ENCODE assay signal across 30 cellular contexts in genomic region chr12:46089414-46090162, GRCh38.
DNase-seq lines count a peak whose midpoint lies in the region; TF ChIP-seq lines count a peak whose summit lies in the region.
"Had no signal": no experiment of that assay in that cellular context is flagged by ENCODE, and none has a peak within 500 bp of the region (broad histone marks: within the 10 kb centered on the region; RNA-seq: fewer than 3 reads in every experiment).

No MANE protein-coding gene starts in this region.

- H2BK12ac ChIP-seq in trophoblast cell (ENCODE audit: low read length), result no peak overlapping the region

- no peak overlapping the region for H3K4me3 Mint-ChIP-seq in activated T-helper 2 cell treated with anti-CD3 and anti-CD28 coated beads, Interferon-gamma antibody, Interleukin-2, Interleukin-4, amounts not matched to agents 10 μg/mL and 5 μg/mL and 100 μg/mL, durations not matched to agents 14 hours and 24 hours and 36 hours (ENCODE audit: low read depth)
- H3K4me3 Mint-ChIP-seq: activated CD4-positive, alpha-beta T cell treated with anti-CD3 and anti-CD28 coated beads, Interleukin-2, amount 10 ng/mL, durations not matched to agents 7 days and 5 days; activated T-helper 1 cell treated with anti-CD3 and anti-CD28 coated beads, Interleukin-12 subunit alpha, Interleukin-12 subunit beta, Interleukin-2, Interleukin-4 antibody, amounts not matched to agents 30 ng/mL and 10 ng/mL and 1 ng/mL, durations not matched to agents 14 hours and 24 hours and 36 hours; CD8-positive, alpha-beta T cell; immature natural killer cell; mesothelial cell of epicardium; natural killer cell; T-helper 17 cell had no signal

- no peak overlapping the region for H4K12ac ChIP-seq in trophoblast cell (ENCODE audit: low read depth, low read length)

- no peak overlapping the region for H2AK5ac ChIP-seq in trophoblast cell (ENCODE audit: low read length)

- no peak overlapping the region for H3K23ac ChIP-seq in trophoblast cell (ENCODE audit: low read length)

- WGBS in trophoblast cell (ENCODE audit: extremely low coverage, insufficient coverage, insufficient read length), result no CpG with 5 or more reads among the region's 5 CpGs

- intact Hi-C loops in activated T-helper 2 cell treated with anti-CD3 and anti-CD28 coated beads, Interferon-gamma antibody, Interleukin-2, Interleukin-4, amounts not matched to agents 10 μg/mL and 5 μg/mL and 100 μg/mL, durations not matched to agents 14 hours and 24 hours and 36 hours (cut with micrococcal nuclease), result no loop called here

- H3K4me1 ChIP-seq in MM.1S (ENCODE audit: low read length) (no peaks in the 10 kb centered on the region), trophoblast cell (ENCODE audit: control insufficient read depth in 1 of 2, insufficient read depth in 2 of 2, low read length in 2 of 2) (peaks cover 0 to 5% of the 10 kb centered on the region in 2 experiments), BE2C (no peaks in the 10 kb centered on the region)
- H3K4me1 ChIP-seq: left lung, testis had no signal

- H3K9me3 Mint-ChIP-seq in activated T-helper 2 cell treated with anti-CD3 and anti-CD28 coated beads, Interferon-gamma antibody, Interleukin-2, Interleukin-4, amounts not matched to agents 10 μg/mL and 5 μg/mL and 100 μg/mL, durations not matched to agents 14 hours and 24 hours and 36 hours, result peaks cover 15% of the 10 kb centered on the region
- H3K9me3 Mint-ChIP-seq: natural killer cell had no signal

- H3K79me2 ChIP-seq in MM.1S (ENCODE audit: low read length) (no peaks in the 10 kb centered on the region), trophoblast cell (ENCODE audit: control insufficient read depth, insufficient read depth, low read length, poor library complexity) (no peaks in the 10 kb centered on the region)

- DNase-seq in EL (peak; percentile 18), MM.1S (peak; percentile 69), cardiac fibroblast (ENCODE audit: low read depth in 2 of 2) (peak; percentile 5 to 21), trophoblast cell (peak; percentile 67 to 86), amniotic stem cell (lab: John Stamatoyannopoulos, UW) (no peak), coronary artery (ENCODE audit: low spot score) (no peak), BE2C (no peak)
- DNase-seq in activated T-helper 2 cell treated with anti-CD3 and anti-CD28 coated beads, Interferon-gamma antibody, Interleukin-2, Interleukin-4, amounts not matched to agents 10 μg/mL and 5 μg/mL and 100 μg/mL, durations not matched to agents 14 hours and 24 hours and 36 hours (ENCODE audit: low spot score), result no peak
- DNase-seq: activated CD4-positive, alpha-beta T cell treated with anti-CD3 and anti-CD28 coated beads, Interleukin-2, amount 10 ng/mL, durations not matched to agents 7 days and 5 days; activated naive CD4-positive, alpha-beta T cell treated with anti-CD3 and anti-CD28 coated beads, Interleukin-2, amount 50 U/mL, for 16 hours; caudate nucleus; CD8-positive, alpha-beta T cell; DMS53; foreskin fibroblast; HCEC 1CT; immature natural killer cell; left lung; natural killer cell; NCI-H1092; NCI-H187; NCI-H69; retina; RPMI8226; stimulated activated naive CD4-positive, alpha-beta T cell; T-helper 17 cell; testis had no signal

- H3K27ac Mint-ChIP-seq in activated T-helper 2 cell treated with anti-CD3 and anti-CD28 coated beads, Interferon-gamma antibody, Interleukin-2, Interleukin-4, amounts not matched to agents 10 μg/mL and 5 μg/mL and 100 μg/mL, durations not matched to agents 14 hours and 24 hours and 36 hours, result no peak overlapping the region
- H3K27ac Mint-ChIP-seq: activated CD4-positive, alpha-beta T cell treated with anti-CD3 and anti-CD28 coated beads, Interleukin-2, amount 10 ng/mL, durations not matched to agents 7 days and 5 days; activated T-helper 1 cell treated with anti-CD3 and anti-CD28 coated beads, Interleukin-12 subunit alpha, Interleukin-12 subunit beta, Interleukin-2, Interleukin-4 antibody, amounts not matched to agents 30 ng/mL and 10 ng/mL and 1 ng/mL, durations not matched to agents 14 hours and 24 hours and 36 hours; CD8-positive, alpha-beta T cell; mesothelial cell of epicardium; natural killer cell; T-helper 17 cell had no signal

- H3K4ac ChIP-seq in trophoblast cell (ENCODE audit: low read depth, low read length), result no peak overlapping the region

- H3K27me3 Mint-ChIP-seq in activated T-helper 2 cell treated with anti-CD3 and anti-CD28 coated beads, Interferon-gamma antibody, Interleukin-2, Interleukin-4, amounts not matched to agents 10 μg/mL and 5 μg/mL and 100 μg/mL, durations not matched to agents 14 hours and 24 hours and 36 hours (ENCODE audit: low read depth), result no peaks in the 10 kb centered on the region
- H3K27me3 Mint-ChIP-seq: activated CD4-positive, alpha-beta T cell treated with anti-CD3 and anti-CD28 coated beads, Interleukin-2, amount 10 ng/mL, durations not matched to agents 7 days and 5 days had no signal

- H3K4me2 ChIP-seq in MM.1S (ENCODE audit: low read depth, low read length), result no peak overlapping the region
- H3K4me2 ChIP-seq in trophoblast cell (ENCODE audit: low read length), result no peak overlapping the region

- no peaks in the 10 kb centered on the region for H4K20me1 ChIP-seq in MM.1S (ENCODE audit: insufficient read depth, low read length)

- H3K18ac ChIP-seq in trophoblast cell (ENCODE audit: low read length), result no peak overlapping the region

- no peaks in the 10 kb centered on the region for H3F3A ChIP-seq in MM.1S (ENCODE audit: insufficient read depth, low read length)

- no peak overlapping the region for H3K9ac ChIP-seq in MM.1S (ENCODE audit: low read length)
- H3K9ac ChIP-seq in trophoblast cell (ENCODE audit: low read length), result no peak overlapping the region

- TF ChIP-seq CTCF in MM.1S (IDR thresholded peaks at IDR 0.05; ENCODE audit: low read length) (no peak), cardiac fibroblast (IDR thresholded peaks at IDR 0.05; ENCODE audit: low read depth, low read length) (no peak), coronary artery (IDR thresholded peaks at IDR 0.05) (no peak), BE2C (IDR thresholded peaks at IDR 0.05; ENCODE audit: low read depth, low read length) (no peak)

- no peak overlapping the region for H2BK120ac ChIP-seq in trophoblast cell (ENCODE audit: insufficient read depth, low read length, poor library complexity)

- H3K14ac ChIP-seq in trophoblast cell (ENCODE audit: low read length), result no peak overlapping the region

- H3K9me3 ChIP-seq in MM.1S (replicated peaks; ENCODE audit: insufficient read depth, low read length), result no peaks in the 10 kb centered on the region
- peaks cover 4% of the 10 kb centered on the region for H3K9me3 ChIP-seq in trophoblast cell (ENCODE audit: insufficient read depth, low read depth, low read length)
- no peaks in the 10 kb centered on the region for H3K9me3 ChIP-seq in BE2C
- H3K9me3 ChIP-seq: testis had no signal

- no peak overlapping the region for H2BK5ac ChIP-seq in trophoblast cell (ENCODE audit: low read depth, low read length, poor library complexity)

- no peak overlapping the region for H4K8ac ChIP-seq in trophoblast cell (ENCODE audit: low read depth, low read length)

- H3K79me1 ChIP-seq in trophoblast cell (ENCODE audit: low read length), result no peaks in the 10 kb centered on the region

- no peaks in the 10 kb centered on the region for H3K36me3 Mint-ChIP-seq in activated T-helper 2 cell treated with anti-CD3 and anti-CD28 coated beads, Interferon-gamma antibody, Interleukin-2, Interleukin-4, amounts not matched to agents 10 μg/mL and 5 μg/mL and 100 μg/mL, durations not matched to agents 14 hours and 24 hours and 36 hours (ENCODE audit: low read depth)
- H3K36me3 Mint-ChIP-seq: CD8-positive, alpha-beta T cell; immature natural killer cell; natural killer cell had no signal

- H3K27me3 ChIP-seq in MM.1S (replicated peaks; ENCODE audit: insufficient read depth, low read length) (no peaks in the 10 kb centered on the region), trophoblast cell (ENCODE audit: insufficient read depth, low read length) (no peaks in the 10 kb centered on the region), BE2C (no peaks in the 10 kb centered on the region)
- H3K27me3 ChIP-seq: left lung, testis had no signal

- no peak overlapping the region for H4K91ac ChIP-seq in trophoblast cell (ENCODE audit: low read depth, low read length)

- no peak overlapping the region for H3K4me3 ChIP-seq in MM.1S (ENCODE audit: low read length)
- H3K4me3 ChIP-seq in cardiac fibroblast (replicated peaks in 1 of 2; ENCODE audit: low read depth in 2 of 2, low read length in 2 of 2), result no peak overlapping the region
- H3K4me3 ChIP-seq in trophoblast cell (ENCODE audit: low read depth, low read length), result peak overlapping the region; percentile 30
- H3K4me3 ChIP-seq in coronary artery, result no peak overlapping the region
- H3K4me3 ChIP-seq in BE2C (ENCODE audit: low read depth, low read length), result no peak overlapping the region
- H3K4me3 ChIP-seq: left lung, SK-N-MC, testis had no signal

- H2AFZ ChIP-seq in MM.1S (ENCODE audit: low read length) (no peak overlapping the region), trophoblast cell (ENCODE audit: insufficient read depth, low read length, poor library complexity) (no peak overlapping the region)

- H3K27ac ChIP-seq in MM.1S (ENCODE audit: low read length) (peak overlapping the region; percentile 9; the same call in 1 of the 2 replicates), trophoblast cell (ENCODE audit: low read depth, low read length) (no peak overlapping the region), coronary artery (no peak overlapping the region)
- H3K27ac ChIP-seq: left lung, SK-N-MC, testis, VCaP had no signal

- no peaks in the 10 kb centered on the region for H3K4me1 Mint-ChIP-seq in activated T-helper 2 cell treated with anti-CD3 and anti-CD28 coated beads, Interferon-gamma antibody, Interleukin-2, Interleukin-4, amounts not matched to agents 10 μg/mL and 5 μg/mL and 100 μg/mL, durations not matched to agents 14 hours and 24 hours and 36 hours (ENCODE audit: low read depth)
- H3K4me1 Mint-ChIP-seq: activated CD4-positive, alpha-beta T cell treated with anti-CD3 and anti-CD28 coated beads, Interleukin-2, amount 10 ng/mL, durations not matched to agents 7 days and 5 days; immature natural killer cell; mesothelial cell of epicardium; natural killer cell; T-helper 17 cell had no signal

- H3K9me2 ChIP-seq in MM.1S (replicated peaks; ENCODE audit: insufficient read depth, low read length), result no peaks in the 10 kb centered on the region

- H3K36me3 ChIP-seq in MM.1S (replicated peaks; ENCODE audit: insufficient read depth, low read length), result no peaks in the 10 kb centered on the region
- H3K36me3 ChIP-seq in trophoblast cell (ENCODE audit: control insufficient read depth in 1 of 2, insufficient read depth in 2 of 2, low read length in 2 of 2), result no peaks in the 10 kb centered on the region
- H3K36me3 ChIP-seq in BE2C, result no peaks in the 10 kb centered on the region
- H3K36me3 ChIP-seq: left lung had no signal

Comparison
In these comparisons a context has a peak if more than half of its experiments do, and no peak if none do; other contexts are left out.
1. DNase-seq: peak in EL (single experiment), MM.1S (single experiment), cardiac fibroblast (2 of 2) and trophoblast cell (2 of 2); none in amniotic stem cell (single experiment), coronary artery (single experiment), activated T-helper 2 cell treated with anti-CD3 and anti-CD28 coated beads, Interferon-gamma antibody, Interleukin-2, Interleukin-4, amounts not matched to agents 10 μg/mL and 5 μg/mL and 100 μg/mL, durations not matched to agents 14 hours and 24 hours and 36 hours (single experiment) and BE2C (single experiment).